18 cellular contexts compared by ENCODE assay signal in the genomic region with DNA sequence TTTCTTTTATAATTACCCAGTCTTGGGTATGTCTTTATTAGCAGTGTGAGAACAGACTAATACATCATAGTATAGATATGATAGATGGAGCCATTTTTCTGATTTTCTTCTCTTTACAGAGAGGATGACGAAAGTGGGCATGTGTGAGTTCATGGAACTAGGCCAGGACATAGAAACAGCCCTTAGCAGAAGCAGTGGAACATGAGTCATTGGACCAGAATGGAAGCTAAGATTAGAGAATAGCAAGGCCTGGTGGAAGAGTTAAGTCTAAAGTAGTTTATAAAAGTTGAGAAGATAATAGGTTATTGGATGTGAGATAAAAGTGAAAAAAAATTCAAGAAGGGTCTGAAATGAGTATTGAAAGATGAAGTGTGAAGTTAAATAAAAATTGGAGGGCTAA.
A peak's percentile ranks its signal among the peaks of the same experiment; 100 is the strongest.
DNase-seq lines count a peak whose midpoint lies in the region; TF ChIP-seq lines count a peak whose summit lies in the region.
"Had no signal": no experiment of that assay in that cellular context is flagged by ENCODE, and none has a peak within 500 bp of the region (broad histone marks: within the 10 kb centered on the region; RNA-seq: fewer than 3 reads in every experiment).

No MANE protein-coding gene starts in this region.

- DNase-seq in HT1080 (ENCODE audit: low read depth) (peak; percentile 4), astrocyte of the hippocampus (ENCODE audit: low read depth, low spot score) (peak; percentile 25), iris pigment epithelial cell (ENCODE audit: low read depth) (peak; percentile 36), stromal cell of bone marrow (ENCODE audit: low read depth) (peak; percentile 21), MG63 (no peak), suprapubic skin (ENCODE audit: low spot score in 2 of 2) (no peak)
- no peak for DNase-seq in activated naive CD4-positive, alpha-beta T cell treated with anti-CD3 and anti-CD28 coated beads, Interleukin-2, amount 50 U/mL, for 16 hours
- DNase-seq: C1 segment of cervical spinal cord; CD8-positive, alpha-beta memory T cell; MM.1S; NCI-H1092 treated with DMSO at 0.1 percent for 48 hours; NCI-H146; NCI-H2029 treated with DMSO at 0.1 percent for 48 hours; NCI-H2171; NCI-H446; NCI-H69; NK-92 treated with Interleukin-12 subunit alpha and Interleukin-12 subunit beta, amount 100 ng/mL, for 24 hours; Peyer's patch had no signal

- H3K4me3 ChIP-seq in MG63 (no peak overlapping the region), suprapubic skin (no peak overlapping the region)
- H3K4me3 ChIP-seq: Peyer's patch had no signal

- no peak overlapping the region for H3K27ac ChIP-seq in suprapubic skin
- H3K27ac ChIP-seq: Peyer's patch had no signal

- TF ChIP-seq CTCF in suprapubic skin (IDR thresholded peaks at IDR 0.05): no peak

- 97% methylated on average over 1 of the region's 1 CpG for WGBS in suprapubic skin

- H3K36me3 ChIP-seq in MG63 (no peaks in the 10 kb centered on the region), suprapubic skin (no peaks in the 10 kb centered on the region)
- H3K36me3 ChIP-seq: Peyer's patch had no signal

- no peak for TF ChIP-seq EP300 in suprapubic skin (IDR thresholded peaks at IDR 0.05)

- TF ChIP-seq POLR2A in suprapubic skin (IDR thresholded peaks at IDR 0.05): no peak

- H3K27me3 ChIP-seq in MG63: no peaks in the 10 kb centered on the region
- H3K27me3 ChIP-seq in suprapubic skin: no peaks in the 10 kb centered on the region
- H3K27me3 ChIP-seq: Peyer's patch had no signal

- H3K4me1 ChIP-seq in suprapubic skin: no peaks in the 10 kb centered on the region
- H3K4me1 ChIP-seq: Peyer's patch had no signal

- no peaks in the 10 kb centered on the region for H3K9me3 ChIP-seq in MG63
- no peaks in the 10 kb centered on the region for H3K9me3 ChIP-seq in suprapubic skin
- H3K9me3 ChIP-seq: Peyer's patch had no signal

Comparison
In these comparisons a context has a peak if more than half of its experiments do, and no peak if none do; other contexts are left out.
1. DNase-seq: peak in HT1080 (single experiment), astrocyte of the hippocampus (single experiment), iris pigment epithelial cell (single experiment) and stromal cell of bone marrow (single experiment); none in activated naive CD4-positive, alpha-beta T cell treated with anti-CD3 and anti-CD28 coated beads, Interleukin-2, amount 50 U/mL, for 16 hours (single experiment), MG63 (single experiment) and suprapubic skin (0 of 2).